In the genomic region with DNA sequence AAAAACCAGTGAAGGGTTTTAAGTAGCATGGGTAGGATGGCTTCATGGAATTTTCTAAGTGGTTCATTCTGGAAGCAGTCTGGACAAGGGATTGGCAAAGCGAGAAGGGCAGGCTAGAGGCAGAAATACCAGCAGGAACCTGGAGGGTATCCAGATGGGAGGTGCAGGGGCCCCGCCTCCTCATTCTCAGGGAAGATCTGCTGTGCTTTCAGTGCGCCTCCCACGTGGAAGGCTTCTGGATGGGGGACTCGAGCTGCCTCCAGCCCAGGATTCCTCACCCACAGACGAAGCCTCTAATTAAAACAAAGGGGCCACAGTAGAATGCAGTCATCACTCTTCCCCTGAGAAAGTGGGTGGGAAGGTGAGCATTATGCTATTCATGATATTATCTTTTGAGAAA, we compare ENCODE assay signal across 12 cellular contexts.
A peak's percentile ranks its signal among the peaks of the same experiment; 100 is the strongest.
DNase-seq lines count a peak whose midpoint lies in the region; ATAC-seq and TF ChIP-seq lines count a peak whose summit lies in the region.
"Had no signal": no experiment of that assay in that cellular context is flagged by ENCODE, and none has a peak within 500 bp of the region (broad histone marks: within the 10 kb centered on the region; RNA-seq: fewer than 3 reads in every experiment).

No MANE protein-coding gene starts in this region.

- H3K27me3 ChIP-seq in adrenal gland = no peaks in the 10 kb centered on the region
- no peaks in the 10 kb centered on the region for H3K27me3 ChIP-seq in heart left ventricle
- H3K27me3 ChIP-seq in thyroid gland = no peaks in the 10 kb centered on the region

- TF ChIP-seq CTCF in adrenal gland (IDR thresholded peaks at IDR 0.05) = no peak
- TF ChIP-seq CTCF in heart left ventricle (IDR thresholded peaks at IDR 0.05) = no peak
- TF ChIP-seq CTCF in thyroid gland (IDR thresholded peaks at IDR 0.05) = no peak
- TF ChIP-seq CTCF in nephron progenitor cell (IDR thresholded peaks at IDR 0.05) = no peak

- H3K4me3 Mint-ChIP-seq in nephron progenitor cell = no peak overlapping the region
- H3K4me3 Mint-ChIP-seq: stimulated activated effector memory CD8-positive, alpha-beta T cell treated with anti-CD3 and anti-CD28 coated beads, Interleukin-12 subunit alpha, Interleukin-12 subunit beta, amount 100 ng/mL, for 72 hours had no signal

- H3K9me3 Mint-ChIP-seq in nephron progenitor cell = peaks cover 12% of the 10 kb centered on the region
- H3K9me3 Mint-ChIP-seq: stimulated activated effector memory CD8-positive, alpha-beta T cell treated with anti-CD3 and anti-CD28 coated beads, Interleukin-12 subunit alpha, Interleukin-12 subunit beta, amount 100 ng/mL, for 72 hours had no signal

- intact Hi-C loops in adrenal gland (cut with DNase I) (no loop called here), heart left ventricle (cut with DNase I) (no loop called here), thyroid gland (cut with DNase I) (no loop called here)

- H3K9me3 ChIP-seq in adrenal gland (replicated peaks in 1 of 3) (no peaks in the 10 kb centered on the region), heart left ventricle (peaks cover 0 to 5% (median 0%) of the 10 kb centered on the region in 12 donors), thyroid gland (no peaks in the 10 kb centered on the region)

- H3K27me3 Mint-ChIP-seq in nephron progenitor cell (ENCODE audit: low read depth, poor library complexity) = peaks cover 5% of the 10 kb centered on the region

- peak; percentile 86 to 92 (median 90) for ATAC-seq in heart left ventricle
- ATAC-seq: stimulated activated effector memory CD8-positive, alpha-beta T cell treated with anti-CD3 and anti-CD28 coated beads, Interleukin-12 subunit alpha, Interleukin-12 subunit beta, amount 100 ng/mL, for 72 hours had no signal

- H3K36me3 Mint-ChIP-seq in nephron progenitor cell (ENCODE audit: low read depth) = no peaks in the 10 kb centered on the region
- H3K36me3 Mint-ChIP-seq: stimulated activated effector memory CD8-positive, alpha-beta T cell treated with anti-CD3 and anti-CD28 coated beads, Interleukin-12 subunit alpha, Interleukin-12 subunit beta, amount 100 ng/mL, for 72 hours had no signal

- H3K36me3 ChIP-seq in adrenal gland (replicated peaks in 1 of 2) (no peaks in the 10 kb centered on the region), heart left ventricle (no peaks in the 10 kb centered on the region), thyroid gland (no peaks in the 10 kb centered on the region)

- no peak overlapping the region for H3K27ac Mint-ChIP-seq in nephron progenitor cell
- H3K27ac Mint-ChIP-seq: stimulated activated effector memory CD8-positive, alpha-beta T cell treated with anti-CD3 and anti-CD28 coated beads, Interleukin-12 subunit alpha, Interleukin-12 subunit beta, amount 100 ng/mL, for 72 hours had no signal

- no peak for TF ChIP-seq POLR2A in adrenal gland (IDR thresholded peaks at IDR 0.05)
- no peak for TF ChIP-seq POLR2A in heart left ventricle (IDR thresholded peaks at IDR 0.05)
- no peak for TF ChIP-seq POLR2A in thyroid gland (IDR thresholded peaks at IDR 0.05)

- H3K27ac ChIP-seq in adrenal gland (no peak overlapping the region), heart left ventricle (peak overlapping the region in 5 of 12 donors; percentile 13 to 66 (median 53)), thyroid gland (no peak overlapping the region)
- H3K27ac ChIP-seq: 22Rv1 had no signal

- WGBS in adrenal gland, 4 donors = 40 to 62% (median 45%) methylated on average over 2 to 6 of the region's 6 CpGs
- WGBS in heart left ventricle, 4 donors = 22 to 34% (median 25%) methylated on average over 6 of the region's 6 CpGs
- 26 to 35% methylated on average over 6 of the region's 6 CpGs for WGBS in thyroid gland, 2 donors

- DNase-seq in DMS 273 (lab: John Stamatoyannopoulos, UW; ENCODE audit: unreplicated experiment) = peak; percentile 68
- no peak for DNase-seq in DMS 273 treated with DMSO at 0.1 percent for 48 hours (lab: John Stamatoyannopoulos, UW)
- DNase-seq in adrenal gland = peak in 5 of 7 donors; percentile 40 to 65 (median 55)
- DNase-seq in heart left ventricle = peak; percentile 61 to 81 (median 71)
- peak; percentile 46 to 68 for DNase-seq in thyroid gland
- DNase-seq in NCI-H128 (lab: John Stamatoyannopoulos, UW; ENCODE audit: unreplicated experiment) = no peak
- DNase-seq in T-helper 9 cell = no peak
- DNase-seq in nephron progenitor cell = no peak
- DNase-seq: activated T-cell treated with anti-CD3 and anti-CD28 coated beads, Interleukin-2, amount 50 U/mL, for 1 hour; DND-41 had no signal

- H3K4me1 Mint-ChIP-seq in nephron progenitor cell = peaks cover 7% of the 10 kb centered on the region
- H3K4me1 Mint-ChIP-seq: stimulated activated effector memory CD8-positive, alpha-beta T cell treated with anti-CD3 and anti-CD28 coated beads, Interleukin-12 subunit alpha, Interleukin-12 subunit beta, amount 100 ng/mL, for 72 hours had no signal

- H3K4me3 ChIP-seq in adrenal gland (no peak overlapping the region), heart left ventricle (no peak overlapping the region), thyroid gland (replicated peaks in 1 of 3) (no peak overlapping the region)

- peaks cover 0 to 10% of the 10 kb centered on the region in 2 donors for H3K4me1 ChIP-seq in adrenal gland (replicated peaks in 1 of 2)
- H3K4me1 ChIP-seq in heart left ventricle = peaks cover 0 to 23% (median 10%) of the 10 kb centered on the region in 12 donors
- no peaks in the 10 kb centered on the region for H3K4me1 ChIP-seq in thyroid gland

Comparison
In these comparisons a context has a peak if more than half of its experiments do, and no peak if none do; other contexts are left out.
1. DNase-seq: peak in DMS 273 (single experiment), adrenal gland (5 of 7), heart left ventricle (5 of 5) and thyroid gland (2 of 2); none in DMS 273 treated with DMSO at 0.1 percent for 48 hours (single experiment), NCI-H128 (single experiment), T-helper 9 cell (single experiment) and nephron progenitor cell (single experiment).